23 cellular contexts compared by ENCODE assay signal in genomic region chr22:48662476-48663150, GRCh38.
"Had no signal": no experiment of that assay in that cellular context is flagged by ENCODE, and none has a peak within 500 bp of the region (broad histone marks: within the 10 kb centered on the region; RNA-seq: fewer than 3 reads in every experiment).

No MANE protein-coding gene starts in this region.

- H3K27me3 ChIP-seq: neural progenitor cell, pancreas, right lobe of liver, tibial nerve, uterus had no signal

- H2AFZ ChIP-seq: neural progenitor cell had no signal

- ATAC-seq: left colon; lower lobe of right lung; naive thymus-derived CD8-positive, alpha-beta T cell; pancreas; stimulated activated memory B cell treated with anti-CD40 and anti-IgM and Interleukin-4, amounts not matched to agents 10 μg/mL and 1 μg/mL and 100 μg/mL, for 72 hours; stimulated activated naive CD8-positive, alpha-beta T cell treated with anti-CD3 and anti-CD28 coated beads, Interleukin-15, amount 100 ng/mL, for 72 hours had no signal

- H3K36me3 ChIP-seq: lower lobe of right lung, neural progenitor cell, pancreas, prostate gland, right lobe of liver, uterus had no signal

- H3K4me1 ChIP-seq: lower lobe of right lung, neural progenitor cell, pancreas, prostate gland, right lobe of liver, uterus had no signal

- H3K27ac ChIP-seq: lower lobe of right lung, neural progenitor cell, pancreas, prostate gland, right lobe of liver, tibial nerve, uterus had no signal

- H3K4me2 ChIP-seq: neural progenitor cell, smooth muscle cell had no signal

- DNase-seq: head of caudate nucleus; hippocampal formation; kidney glomerular epithelial cell; left colon; lower lobe of right lung; mammary epithelial cell; mesenchymal stem cell; naive thymus-derived CD8-positive, alpha-beta T cell; retina; right lobe of liver; stimulated activated CD4-positive, alpha-beta T cell treated with anti-CD3 and anti-CD28 coated beads, Interleukin-1b, Interleukin-23, amount 100 ng/mL, for 48 hours; stimulated activated CD4-positive, alpha-beta T cell treated with anti-CD3 and anti-CD28 coated beads, Interleukin-4, amount 100 ng/mL, for 4 hours; stimulated activated CD8-positive, alpha-beta memory T cell treated with anti-CD3 and anti-CD28 coated beads, Interleukin-4, amount 100 ng/mL, for 48 hours; stimulated activated naive CD4-positive, alpha-beta T cell treated with Interleukin-2 at 50 U/mL for 16 hours; stimulated activated naive CD8-positive, alpha-beta T cell treated with anti-CD3 and anti-CD28 coated beads, Interleukin-15, amount 100 ng/mL, for 72 hours; substantia nigra; uterus had no signal

- H3K9me3 ChIP-seq: pancreas, prostate gland, uterus had no signal

- H3K4me3 ChIP-seq: lower lobe of right lung, neural progenitor cell, pancreas, prostate gland, right lobe of liver, smooth muscle cell, tibial nerve, uterus had no signal
